ENCODE assay signal across 26 cellular contexts in the genomic region with DNA sequence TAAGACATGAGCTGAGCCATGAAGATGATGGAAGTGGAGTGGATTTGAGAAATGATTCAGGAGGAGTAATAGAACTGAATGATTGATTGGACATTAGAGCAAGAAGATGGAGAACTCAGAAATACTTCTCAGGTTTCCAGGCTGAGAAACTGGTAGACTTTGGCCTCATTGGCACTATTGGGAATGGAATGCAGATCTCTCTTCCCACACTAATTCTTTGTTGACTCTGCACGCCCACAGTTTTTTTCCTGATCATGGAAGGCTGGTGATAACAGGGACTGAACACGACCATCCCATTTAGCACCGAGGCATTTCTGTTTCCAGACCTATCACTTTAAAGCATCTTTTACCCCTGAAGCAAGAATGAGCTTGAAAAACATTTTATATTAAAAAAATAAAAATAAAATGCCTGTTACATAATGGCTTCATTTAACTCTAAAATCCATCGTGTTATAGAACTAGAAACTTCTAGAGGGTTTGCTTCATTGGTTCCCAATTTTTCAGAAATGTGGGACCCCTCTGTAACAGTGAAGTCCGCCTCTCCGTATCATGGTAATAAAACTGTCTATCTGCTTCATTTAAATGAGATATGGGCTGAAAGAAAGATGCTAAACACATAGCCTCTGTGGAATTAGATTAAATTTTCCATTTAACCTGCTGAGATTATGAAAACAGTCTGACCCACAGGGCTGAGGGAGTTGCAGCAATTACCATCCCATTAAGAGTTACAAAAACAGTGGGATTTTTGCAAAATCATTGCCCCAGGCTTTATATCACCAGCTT.
"Had no signal": no experiment of that assay in that cellular context is flagged by ENCODE, and none has a peak within 500 bp of the region (broad histone marks: within the 10 kb centered on the region; RNA-seq: fewer than 3 reads in every experiment).

No MANE protein-coding gene starts in this region.

- DNase-seq: activated B cell treated with CpG ODN at 0.5 μM for 24 hours; activated CD4-positive, alpha-beta T cell treated with anti-CD3 and anti-CD28 coated beads for 1 hour; activated CD4-positive, alpha-beta T cell treated with anti-CD3 and anti-CD28 coated beads, Interleukin-2, amount 10 ng/mL, durations not matched to agents 24 days and 14 days; activated CD4-positive, alpha-beta T cell treated with anti-CD3 and anti-CD28 coated beads, Interleukin-2, amount 50 U/mL, for 48 hours; activated CD8-positive, alpha-beta memory T cell treated with anti-CD3 and anti-CD28 coated beads for 24 hours; activated gamma-delta T cell; activated naive CD4-positive, alpha-beta T cell treated with anti-CD3 and anti-CD28 coated beads for 36 hours; activated T-cell treated with anti-CD3 and anti-CD28 coated beads, Interleukin-2, amount 50 U/mL, for 4 hours; amygdala; caudate nucleus; Karpas-422; MM.1S; NCI-H1105; NCI-H1436; NCI-H1694 treated with DMSO at 0.1 percent for 48 hours; NCI-H2029 treated with DMSO at 0.1 percent for 48 hours; NCI-H510A treated with DMSO at 0.1 percent for 48 hours; NK-92 treated with Interleukin-12 subunit alpha and Interleukin-12 subunit beta, amount 100 ng/mL, for 24 hours; OCI-M1; Right ventricle myocardium superior; SJCRH30; T-helper 2 cell; T1000 had no signal

- H3K36me3 ChIP-seq: SJCRH30 had no signal

- H3K9me3 Mint-ChIP-seq: activated B cell treated with CpG ODN at 0.5 μM for 24 hours had no signal

- H3K27ac Mint-ChIP-seq: activated B cell treated with CpG ODN at 0.5 μM for 24 hours; activated CD4-positive, alpha-beta T cell treated with anti-CD3 and anti-CD28 coated beads, Interleukin-2, amount 10 ng/mL, durations not matched to agents 24 days and 14 days; activated naive CD4-positive, alpha-beta T cell treated with anti-CD3 and anti-CD28 coated beads for 36 hours; activated naive CD8-positive, alpha-beta T cell had no signal

- H3K36me3 Mint-ChIP-seq: activated naive CD8-positive, alpha-beta T cell had no signal

- H3K4me1 ChIP-seq: SJCRH30 had no signal

- H3K4me3 ChIP-seq: SJCRH30 had no signal

- H3K4me3 Mint-ChIP-seq: activated B cell treated with CpG ODN at 0.5 μM for 24 hours; activated CD4-positive, alpha-beta T cell treated with anti-CD3 and anti-CD28 coated beads, Interleukin-2, amount 10 ng/mL, durations not matched to agents 24 days and 14 days; activated naive CD4-positive, alpha-beta T cell treated with anti-CD3 and anti-CD28 coated beads for 36 hours; activated naive CD8-positive, alpha-beta T cell; activated T-cell treated with anti-CD3 and anti-CD28 coated beads, Interleukin-2, amount 50 U/mL, for 4 hours had no signal

- H3K27me3 Mint-ChIP-seq: activated B cell treated with CpG ODN at 0.5 μM for 24 hours; activated naive CD8-positive, alpha-beta T cell had no signal

- H3K9me3 ChIP-seq: SJCRH30 had no signal

- H3K27ac ChIP-seq: RWPE1, SJCRH30 had no signal

- ATAC-seq: activated T-cell treated with anti-CD3 and anti-CD28 coated beads, Interleukin-2, amount 50 U/mL, for 4 hours; Panc1 had no signal

- H3K27me3 ChIP-seq: SJCRH30 had no signal

- H3K4me1 Mint-ChIP-seq: activated B cell treated with CpG ODN at 0.5 μM for 24 hours; activated CD4-positive, alpha-beta T cell treated with anti-CD3 and anti-CD28 coated beads, Interleukin-2, amount 10 ng/mL, durations not matched to agents 24 days and 14 days had no signal
